In the genomic region with DNA sequence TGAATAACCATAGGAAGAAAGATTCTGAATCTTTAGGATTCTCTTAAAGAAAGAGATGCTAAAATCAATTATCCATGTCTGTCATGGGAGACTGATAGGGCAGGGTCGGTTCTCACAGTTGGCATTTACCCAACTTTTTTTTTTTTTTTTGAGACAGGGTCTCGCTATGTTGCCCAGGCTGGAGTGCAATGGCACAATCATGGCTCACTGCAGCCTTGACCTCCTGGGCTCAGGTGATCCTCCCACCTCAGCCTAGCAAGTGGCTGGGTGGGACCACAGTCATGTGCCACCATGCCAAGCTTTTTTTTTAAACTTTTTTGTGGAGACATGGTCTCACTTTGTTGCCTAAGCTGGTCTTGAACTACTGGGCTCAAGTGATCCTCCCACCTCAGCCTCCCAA, we compare ENCODE assay signal across 1 cellular context.
A peak's percentile ranks its signal among the peaks of the same experiment; 100 is the strongest.
TF ChIP-seq lines count a peak whose summit lies in the region.

No MANE protein-coding gene starts in this region.

TF ChIP-seq in K562, 482 proteins besides CTCF, POLR2A, EP300 and RAD21:
- peak; percentile 79 for TF ChIP-seq ZNF121 (CRISPR knock-in tag; conservative IDR thresholded peaks at IDR 0.05)
